In the genomic region with DNA sequence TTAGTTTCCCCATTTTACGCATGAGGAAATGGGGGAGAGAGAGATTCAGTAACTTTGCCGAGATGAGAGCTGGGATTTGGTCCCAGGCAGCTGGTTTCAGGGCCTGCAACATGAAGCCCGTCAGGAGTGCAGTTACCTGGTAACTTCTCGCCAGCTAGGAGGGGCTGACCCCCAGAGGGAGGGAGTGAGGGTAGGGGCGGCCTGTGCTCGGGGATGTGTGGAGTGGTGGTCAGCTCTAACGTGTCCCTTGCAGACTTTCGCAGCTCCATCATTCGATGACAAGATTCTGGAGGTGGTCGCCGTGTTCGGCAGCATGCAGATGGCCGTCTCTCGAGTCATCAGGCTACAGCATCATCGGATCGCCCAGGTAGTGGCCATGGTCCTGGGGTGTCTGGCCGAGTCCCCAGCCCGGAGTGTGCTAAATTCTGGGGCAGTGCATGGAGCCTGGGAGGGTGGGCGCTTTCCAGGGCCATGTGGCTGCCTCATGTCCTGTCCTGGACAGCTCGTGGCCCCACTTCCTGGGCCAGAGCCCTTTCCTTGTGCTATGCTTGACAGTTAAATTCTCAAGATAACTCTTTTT, we compare ENCODE assay signal across 18 cellular contexts.
DNase-seq lines count a peak whose midpoint lies in the region; ATAC-seq and TF ChIP-seq lines count a peak whose summit lies in the region.
"Had no signal": no experiment of that assay in that cellular context is flagged by ENCODE, and none has a peak within 500 bp of the region (broad histone marks: within the 10 kb centered on the region; RNA-seq: fewer than 3 reads in every experiment).

No MANE protein-coding gene starts in this region.

- POLR2A ChIA-PET in activated B cell treated with CpG ODN at 0.5 μM for 24 hours (lab: Charles Lee) = interaction anchor here (0.7 to 1.3 kb wide), 3 partner anchors 104 to 703 kb away, joined by 3 to 5 read pairs (median 3); no protein-coding TSS in a partner anchor

- H3K4me1 Mint-ChIP-seq in activated B cell treated with CpG ODN at 0.5 μM for 24 hours (no peaks in the 10 kb centered on the region), memory B cell (no peaks in the 10 kb centered on the region), nephron progenitor cell (no peaks in the 10 kb centered on the region)
- H3K4me1 Mint-ChIP-seq in stimulated activated effector memory CD8-positive, alpha-beta T cell treated with anti-CD3 and anti-CD28 coated beads, Interleukin-12 subunit alpha, Interleukin-12 subunit beta, amount 100 ng/mL, for 72 hours = peaks cover 11% of the 10 kb centered on the region

- DNase-seq in heart left ventricle (peak in 3 of 5 donors; percentile 13 to 37 (median 16)), heart right ventricle (no peak), activated B cell treated with CpG ODN at 0.5 μM for 24 hours (no peak), memory B cell (ENCODE audit: low spot score in 2 of 2) (no peak), nephron progenitor cell (no peak), SJCRH30 (no peak)
- no peak for DNase-seq in stimulated activated effector memory CD8-positive, alpha-beta T cell treated with anti-CD3 and anti-CD28 coated beads, Interleukin-12 subunit alpha, Interleukin-12 subunit beta, amount 100 ng/mL, for 72 hours (ENCODE audit: low spot score in 2 of 2)
- no peak for DNase-seq in activated CD4-positive, alpha-beta T cell treated with anti-CD3 and anti-CD28 coated beads for 1 hour
- DNase-seq: MM.1S; NCI-H2029; NCI-H446 treated with DMSO at 0.1 percent for 48 hours; NCI-H526; NCI-H82; NK-92 treated with Interleukin-12 subunit alpha and Interleukin-12 subunit beta, amount 100 ng/mL, for 24 hours; PC-3 had no signal

- peaks cover 0 to 100% (median 97%) of the 10 kb centered on the region in 9 donors for H3K36me3 ChIP-seq in heart left ventricle
- peaks cover 0 to 100% (median 93%) of the 10 kb centered on the region in 9 donors for H3K36me3 ChIP-seq in heart right ventricle
- H3K36me3 ChIP-seq in SJCRH30 = peaks cover 48% of the 10 kb centered on the region

- intact Hi-C loops in heart left ventricle (cut with DNase I) = no loop called here
- intact Hi-C loops in heart right ventricle (cut with DNase I) = no loop called here
- intact Hi-C loops in activated B cell treated with CpG ODN at 0.5 μM for 24 hours (cut with micrococcal nuclease) = no loop called here

- H3K27ac ChIP-seq in heart left ventricle (no peak overlapping the region), heart right ventricle (no peak overlapping the region), SJCRH30 (no peak overlapping the region)
- H3K27ac ChIP-seq: KMS-11 had no signal

- H3K4me3 ChIP-seq in heart left ventricle (no peak overlapping the region), heart right ventricle (no peak overlapping the region), SJCRH30 (no peak overlapping the region)

- H3K9me3 ChIP-seq in heart left ventricle = no peaks in the 10 kb centered on the region
- H3K9me3 ChIP-seq in heart right ventricle = no peaks in the 10 kb centered on the region
- H3K9me3 ChIP-seq in SJCRH30 (replicated peaks) = no peaks in the 10 kb centered on the region

- H3K9me3 Mint-ChIP-seq in activated B cell treated with CpG ODN at 0.5 μM for 24 hours (no peaks in the 10 kb centered on the region), memory B cell (no peaks in the 10 kb centered on the region), nephron progenitor cell (no peaks in the 10 kb centered on the region)
- no peaks in the 10 kb centered on the region for H3K9me3 Mint-ChIP-seq in stimulated activated effector memory CD8-positive, alpha-beta T cell treated with anti-CD3 and anti-CD28 coated beads, Interleukin-12 subunit alpha, Interleukin-12 subunit beta, amount 100 ng/mL, for 72 hours
- H3K9me3 Mint-ChIP-seq: IgD-negative memory B cell had no signal

- peaks cover 0 to 8% (median 0%) of the 10 kb centered on the region in 12 donors for H3K4me1 ChIP-seq in heart left ventricle
- H3K4me1 ChIP-seq in heart right ventricle = no peaks in the 10 kb centered on the region
- H3K4me1 ChIP-seq in SJCRH30 = peaks cover 14% of the 10 kb centered on the region; the same call in 1 of the 2 replicates

- H3K36me3 Mint-ChIP-seq in activated B cell treated with CpG ODN at 0.5 μM for 24 hours (ENCODE audit: low read depth) = peaks cover 97% of the 10 kb centered on the region
- peaks cover 48% of the 10 kb centered on the region for H3K36me3 Mint-ChIP-seq in memory B cell
- H3K36me3 Mint-ChIP-seq in stimulated activated effector memory CD8-positive, alpha-beta T cell treated with anti-CD3 and anti-CD28 coated beads, Interleukin-12 subunit alpha, Interleukin-12 subunit beta, amount 100 ng/mL, for 72 hours = peaks cover 100% of the 10 kb centered on the region
- peaks cover 61% of the 10 kb centered on the region for H3K36me3 Mint-ChIP-seq in nephron progenitor cell (ENCODE audit: low read depth)

- H3K27me3 Mint-ChIP-seq in activated B cell treated with CpG ODN at 0.5 μM for 24 hours (no peaks in the 10 kb centered on the region), memory B cell (no peaks in the 10 kb centered on the region), nephron progenitor cell (ENCODE audit: low read depth, poor library complexity) (peaks cover 3% of the 10 kb centered on the region)
- H3K27me3 Mint-ChIP-seq: IgD-negative memory B cell had no signal

- H3K4me3 Mint-ChIP-seq in activated B cell treated with CpG ODN at 0.5 μM for 24 hours (no peak overlapping the region), memory B cell (no peak overlapping the region), nephron progenitor cell (no peak overlapping the region)
- no peak overlapping the region for H3K4me3 Mint-ChIP-seq in stimulated activated effector memory CD8-positive, alpha-beta T cell treated with anti-CD3 and anti-CD28 coated beads, Interleukin-12 subunit alpha, Interleukin-12 subunit beta, amount 100 ng/mL, for 72 hours
- H3K4me3 Mint-ChIP-seq: IgD-negative memory B cell had no signal

- no peak for TF ChIP-seq CTCF in heart left ventricle (IDR thresholded peaks at IDR 0.05)
- TF ChIP-seq CTCF in heart right ventricle (IDR thresholded peaks at IDR 0.05) = no peak
- no peak for TF ChIP-seq CTCF in activated B cell treated with CpG ODN at 0.5 μM for 24 hours (IDR thresholded peaks at IDR 0.05)
- TF ChIP-seq CTCF in nephron progenitor cell (IDR thresholded peaks at IDR 0.05) = no peak

- ATAC-seq in heart left ventricle (no peak), heart right ventricle (no peak), activated B cell treated with CpG ODN at 0.5 μM for 24 hours (ENCODE audit: low read depth) (no peak), memory B cell (ENCODE audit: low read depth) (no peak)
- no peak for ATAC-seq in stimulated activated effector memory CD8-positive, alpha-beta T cell treated with anti-CD3 and anti-CD28 coated beads, Interleukin-12 subunit alpha, Interleukin-12 subunit beta, amount 100 ng/mL, for 72 hours
- ATAC-seq: PC-3, Right ventricle myocardium inferior had no signal

- 93 to 95% (median 94%) methylated on average over 20 of the region's 20 CpGs for WGBS in heart left ventricle, 4 donors
- 94 to 98% methylated on average over 20 of the region's 20 CpGs for WGBS in heart right ventricle, 2 donors

- no peaks in the 10 kb centered on the region for H3K27me3 ChIP-seq in heart left ventricle
- no peaks in the 10 kb centered on the region for H3K27me3 ChIP-seq in heart right ventricle
- no peaks in the 10 kb centered on the region for H3K27me3 ChIP-seq in SJCRH30

- no peak for TF ChIP-seq POLR2A in heart left ventricle (IDR thresholded peaks at IDR 0.05)

- peak overlapping the region; percentile 18 for H3K27ac Mint-ChIP-seq in activated B cell treated with CpG ODN at 0.5 μM for 24 hours
- peak overlapping the region; percentile 69 for H3K27ac Mint-ChIP-seq in memory B cell
- peak overlapping the region; percentile 63 for H3K27ac Mint-ChIP-seq in stimulated activated effector memory CD8-positive, alpha-beta T cell treated with anti-CD3 and anti-CD28 coated beads, Interleukin-12 subunit alpha, Interleukin-12 subunit beta, amount 100 ng/mL, for 72 hours
- no peak overlapping the region for H3K27ac Mint-ChIP-seq in nephron progenitor cell

- CTCF ChIA-PET in activated B cell treated with CpG ODN at 0.5 μM for 24 hours (lab: Charles Lee) = no interaction called here

Comparison
In these comparisons a context has a peak if more than half of its experiments do, and no peak if none do; other contexts are left out.
1. DNase-seq: peak in heart left ventricle (3 of 5); none in heart right ventricle (0 of 2), activated B cell treated with CpG ODN at 0.5 μM for 24 hours (single experiment), memory B cell (0 of 2), stimulated activated effector memory CD8-positive, alpha-beta T cell treated with anti-CD3 and anti-CD28 coated beads, Interleukin-12 subunit alpha, Interleukin-12 subunit beta, amount 100 ng/mL, for 72 hours (0 of 2), nephron progenitor cell (single experiment), SJCRH30 (0 of 2) and activated CD4-positive, alpha-beta T cell treated with anti-CD3 and anti-CD28 coated beads for 1 hour (single experiment).